1 cellular context compared by ENCODE assay signal in the genomic region with DNA sequence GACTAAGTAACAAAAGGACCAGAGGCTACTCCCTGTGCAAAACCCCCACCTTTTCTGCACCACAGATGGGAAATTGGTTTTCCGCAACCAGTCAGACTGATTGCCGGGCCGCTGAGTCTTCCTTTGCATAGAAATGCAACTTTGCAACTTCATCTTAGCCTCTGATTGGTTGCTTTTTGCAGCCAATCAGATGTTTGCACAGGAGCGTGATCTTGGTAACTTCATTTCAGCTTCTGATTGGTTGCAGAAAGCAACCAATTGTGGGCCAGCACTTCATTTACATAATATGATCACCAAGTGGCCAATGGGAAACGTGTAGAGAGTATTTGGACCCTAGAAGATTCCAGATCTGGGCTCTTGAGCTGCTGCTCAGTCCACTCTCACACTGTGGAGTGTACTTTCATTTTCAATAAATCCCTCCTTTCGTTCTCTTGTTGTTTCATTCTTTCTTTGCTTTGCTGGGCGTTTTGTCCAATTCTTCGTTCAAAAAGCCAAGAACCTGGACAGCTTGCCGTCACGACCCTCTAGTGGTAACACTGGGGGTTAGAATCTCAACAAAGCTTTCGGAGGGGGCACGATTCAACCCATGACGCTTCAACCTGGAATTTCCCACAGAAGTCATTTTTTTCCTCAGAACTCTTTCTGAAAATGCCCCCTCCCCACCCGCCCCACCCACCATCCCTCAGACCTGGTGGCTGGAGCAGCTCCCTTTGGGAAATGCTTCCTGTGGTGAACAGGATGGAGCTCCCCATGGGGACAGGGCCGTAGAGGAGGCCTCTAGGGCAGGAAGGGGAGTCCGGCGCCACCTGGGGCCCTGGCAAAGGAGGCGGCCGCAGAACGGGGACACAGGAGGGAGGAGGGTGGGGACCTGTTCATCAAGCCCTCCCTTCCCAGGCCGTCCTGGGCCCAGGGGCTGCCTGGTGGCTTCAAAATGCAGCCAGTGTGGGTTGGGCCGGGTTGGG.
A peak's percentile ranks its signal among the peaks of the same experiment; 100 is the strongest.
TF ChIP-seq lines count a peak whose summit lies in the region.

No MANE protein-coding gene starts in this region.

TF ChIP-seq in HepG2, 621 proteins besides CTCF, POLR2A, EP300 and RAD21 (continued from another document):
- TF ChIP-seq NFYC (CRISPR knock-in tag; IDR thresholded peaks at IDR 0.05) (peak; percentile 19; the same call in 1 of the 2 replicates), ZNF296 (CRISPR knock-in tag; conservative IDR thresholded peaks at IDR 0.05) (no peak), KLF13 (CRISPR knock-in tag; IDR thresholded peaks at IDR 0.05) (no peak), ZNF83 (CRISPR knock-in tag; IDR thresholded peaks at IDR 0.05; ENCODE audit: borderline replicate concordance) (no peak)
